ENCODE assay signal across 1 cellular context in genomic region chr19:29514525-29515232, GRCh38.
TF ChIP-seq lines count a peak whose summit lies in the region.

No MANE protein-coding gene starts in this region.

TF ChIP-seq in HCT116, 20 proteins besides CTCF, POLR2A, EP300 and RAD21:
- TF ChIP-seq ZBTB33 (IDR thresholded peaks at IDR 0.05; ENCODE audit: extremely low read depth, insufficient replicate concordance, low read length) (no peak), SP1 (IDR thresholded peaks at IDR 0.05; ENCODE audit: low read depth) (no peak)
